Comparison of ENCODE assay signal across 19 cellular contexts in the genomic region with DNA sequence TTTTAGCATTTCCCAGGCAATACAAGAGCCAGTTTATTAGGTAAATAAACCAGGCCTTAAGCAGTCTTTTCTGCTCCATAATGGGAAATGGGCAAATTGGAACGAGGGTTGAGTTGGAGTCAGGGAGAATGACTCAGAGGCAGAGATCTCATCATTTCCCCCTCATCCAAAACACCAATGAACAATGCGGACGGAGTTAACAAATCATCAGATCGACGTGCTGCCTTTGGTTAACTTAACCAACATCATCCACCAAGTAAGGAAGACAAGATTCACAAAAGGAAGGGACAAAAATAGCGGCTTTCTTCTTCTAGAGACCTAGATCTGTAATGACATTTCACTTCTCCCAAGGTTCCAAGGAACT.
A peak's percentile ranks its signal among the peaks of the same experiment; 100 is the strongest.
DNase-seq lines count a peak whose midpoint lies in the region; ATAC-seq and TF ChIP-seq lines count a peak whose summit lies in the region.
"Had no signal": no experiment of that assay in that cellular context is flagged by ENCODE, and none has a peak within 500 bp of the region (broad histone marks: within the 10 kb centered on the region; RNA-seq: fewer than 3 reads in every experiment).

No MANE protein-coding gene starts in this region.

- no peak overlapping the region for H3K27ac Mint-ChIP-seq in endodermal cell
- H3K27ac Mint-ChIP-seq in neural progenitor cell = peak overlapping the region; percentile 87
- H3K27ac Mint-ChIP-seq: CD8-positive, alpha-beta memory T cell; HFFc6 had no signal

- DNase-seq in Ammon's horn (ENCODE audit: low spot score) = peak; percentile 7
- DNase-seq in astrocyte of the hippocampus (ENCODE audit: low read depth, low spot score) = peak; percentile 53
- peak; percentile 22 for DNase-seq in endodermal cell
- no peak for DNase-seq in neural progenitor cell (ENCODE audit: low spot score)
- no peak for DNase-seq in activated CD4-positive, alpha-beta T cell treated with anti-CD3 and anti-CD28 coated beads for 48 hours
- no peak for DNase-seq in CD1c-positive myeloid dendritic cell (ENCODE audit: extremely low spot score)
- no peak for DNase-seq in heart right ventricle
- DNase-seq: BE2C; CD8-positive, alpha-beta memory T cell; DND-41; GF-D8; HFFc6; KG1; NCI-H2081; NCI-H510A; NCI-H774 had no signal

- H2AFZ ChIP-seq in neural progenitor cell (replicated peaks) = no peak overlapping the region

- H3K9me3 ChIP-seq in endodermal cell (ENCODE audit: control insufficient read depth, low read length) (peaks cover 31% of the 10 kb centered on the region), neural progenitor cell (ENCODE audit: low read depth) (peaks cover 8% of the 10 kb centered on the region), gastroesophageal sphincter (peaks cover 0 to 8% (median 0%) of the 10 kb centered on the region in 3 donors), heart right ventricle (peaks cover 0 to 21% (median 9%) of the 10 kb centered on the region in 11 donors)
- H3K9me3 ChIP-seq: BE2C had no signal

- H3K9me3 Mint-ChIP-seq in endodermal cell (peaks cover 19% of the 10 kb centered on the region), neural progenitor cell (peaks cover 24% of the 10 kb centered on the region)

- no peak for TF ChIP-seq EP300 in gastroesophageal sphincter (IDR thresholded peaks at IDR 0.05)

- peaks cover 10% of the 10 kb centered on the region for H4K20me1 ChIP-seq in neural progenitor cell (ENCODE audit: low read depth)

- H3K4me1 ChIP-seq in endodermal cell (ENCODE audit: control insufficient read depth, insufficient read depth, low read length) (no peaks in the 10 kb centered on the region), neural progenitor cell (peaks cover 43% of the 10 kb centered on the region), gastroesophageal sphincter (no peaks in the 10 kb centered on the region), heart right ventricle (no peaks in the 10 kb centered on the region)
- H3K4me1 ChIP-seq: BE2C had no signal

- H3K9ac ChIP-seq in endodermal cell (ENCODE audit: extremely low read depth, low read length, poor library complexity, severe bottlenecking) (no peak overlapping the region), neural progenitor cell (no peak overlapping the region)

- no peak for TF ChIP-seq CTCF in endodermal cell (conservative IDR thresholded peaks at IDR 0.05)
- no peak for TF ChIP-seq CTCF in neural progenitor cell (IDR thresholded peaks at IDR 0.05)
- no peak for TF ChIP-seq CTCF in gastroesophageal sphincter (IDR thresholded peaks at IDR 0.05)
- no peak for TF ChIP-seq CTCF in heart right ventricle (IDR thresholded peaks at IDR 0.05)

- peaks cover 15% of the 10 kb centered on the region for H3K36me3 Mint-ChIP-seq in endodermal cell (ENCODE audit: low read depth)
- peaks cover 15% of the 10 kb centered on the region for H3K36me3 Mint-ChIP-seq in neural progenitor cell

- H3K4me3 ChIP-seq in endodermal cell (ENCODE audit: low read length) = no peak overlapping the region
- no peak overlapping the region for H3K4me3 ChIP-seq in neural progenitor cell
- no peak overlapping the region for H3K4me3 ChIP-seq in gastroesophageal sphincter
- no peak overlapping the region for H3K4me3 ChIP-seq in heart right ventricle

- H3K36me3 ChIP-seq in endodermal cell (ENCODE audit: control insufficient read depth, insufficient read depth, low read length) = no peaks in the 10 kb centered on the region
- H3K36me3 ChIP-seq in neural progenitor cell = no peaks in the 10 kb centered on the region
- H3K36me3 ChIP-seq in gastroesophageal sphincter = no peaks in the 10 kb centered on the region
- H3K36me3 ChIP-seq in heart right ventricle = no peaks in the 10 kb centered on the region
- H3K36me3 ChIP-seq: BE2C had no signal

- H3K4me3 Mint-ChIP-seq in endodermal cell = no peak overlapping the region
- H3K4me3 Mint-ChIP-seq in neural progenitor cell = no peak overlapping the region
- H3K4me3 Mint-ChIP-seq: HFFc6 had no signal

- intact Hi-C loops in heart right ventricle (cut with DNase I) = no loop called here

- WGBS in endodermal cell (ENCODE audit: insufficient coverage in 1 of 2, insufficient read length in 1 of 2), 2 experiments = 90 to 96% methylated on average over 4 to 6 of the region's 6 CpGs
- WGBS in gastroesophageal sphincter (ENCODE audit: low coverage in 1 of 2), 2 donors = 96 to 98% methylated on average over 5 of the region's 6 CpGs
- 93 to 95% methylated on average over 6 of the region's 6 CpGs for WGBS in heart right ventricle, 2 donors

- H3K27me3 ChIP-seq in endodermal cell (ENCODE audit: control insufficient read depth, insufficient read depth, low read length, poor library complexity, severe bottlenecking) (no peaks in the 10 kb centered on the region), neural progenitor cell (no peaks in the 10 kb centered on the region), gastroesophageal sphincter (no peaks in the 10 kb centered on the region), heart right ventricle (no peaks in the 10 kb centered on the region)
- H3K27me3 ChIP-seq: BE2C had no signal

- peak overlapping the region; percentile 70 for H3K4me2 ChIP-seq in neural progenitor cell

- TF ChIP-seq POLR2A in gastroesophageal sphincter (IDR thresholded peaks at IDR 0.05) = no peak

- no peaks in the 10 kb centered on the region for H3K79me2 ChIP-seq in neural progenitor cell (ENCODE audit: low read depth)

- peaks cover 50% of the 10 kb centered on the region for H3F3A ChIP-seq in neural progenitor cell (ENCODE audit: low read depth)

- ATAC-seq in gastroesophageal sphincter = no peak
- ATAC-seq in heart right ventricle = no peak
- ATAC-seq: HepG2 had no signal

- H3K4me1 Mint-ChIP-seq in endodermal cell = peaks cover 33% of the 10 kb centered on the region
- H3K4me1 Mint-ChIP-seq in neural progenitor cell = peaks cover 46% of the 10 kb centered on the region

- H3K27me3 Mint-ChIP-seq in endodermal cell (ENCODE audit: insufficient read depth) (peaks cover 22% of the 10 kb centered on the region), neural progenitor cell (ENCODE audit: insufficient read depth, low read depth) (peaks cover 2% of the 10 kb centered on the region)
- H3K27me3 Mint-ChIP-seq: CD8-positive, alpha-beta memory T cell had no signal

- H3K27ac ChIP-seq in endodermal cell (ENCODE audit: low read depth, low read length) (peak overlapping the region; percentile 95), neural progenitor cell (peak overlapping the region; percentile 88), gastroesophageal sphincter (no peak overlapping the region), heart right ventricle (no peak overlapping the region)
- H3K27ac ChIP-seq: 22Rv1 had no signal

Comparison
In these comparisons a context has a peak if more than half of its experiments do, and no peak if none do; other contexts are left out.
1. DNase-seq: peak in Ammon's horn (single experiment), astrocyte of the hippocampus (single experiment) and endodermal cell (single experiment); none in neural progenitor cell (single experiment), activated CD4-positive, alpha-beta T cell treated with anti-CD3 and anti-CD28 coated beads for 48 hours (single experiment), CD1c-positive myeloid dendritic cell (single experiment) and heart right ventricle (0 of 2).
2. H3K27ac ChIP-seq: peak in endodermal cell (single experiment) and neural progenitor cell (single experiment); none in gastroesophageal sphincter (0 of 4) and heart right ventricle (0 of 10).